In the genomic region with DNA sequence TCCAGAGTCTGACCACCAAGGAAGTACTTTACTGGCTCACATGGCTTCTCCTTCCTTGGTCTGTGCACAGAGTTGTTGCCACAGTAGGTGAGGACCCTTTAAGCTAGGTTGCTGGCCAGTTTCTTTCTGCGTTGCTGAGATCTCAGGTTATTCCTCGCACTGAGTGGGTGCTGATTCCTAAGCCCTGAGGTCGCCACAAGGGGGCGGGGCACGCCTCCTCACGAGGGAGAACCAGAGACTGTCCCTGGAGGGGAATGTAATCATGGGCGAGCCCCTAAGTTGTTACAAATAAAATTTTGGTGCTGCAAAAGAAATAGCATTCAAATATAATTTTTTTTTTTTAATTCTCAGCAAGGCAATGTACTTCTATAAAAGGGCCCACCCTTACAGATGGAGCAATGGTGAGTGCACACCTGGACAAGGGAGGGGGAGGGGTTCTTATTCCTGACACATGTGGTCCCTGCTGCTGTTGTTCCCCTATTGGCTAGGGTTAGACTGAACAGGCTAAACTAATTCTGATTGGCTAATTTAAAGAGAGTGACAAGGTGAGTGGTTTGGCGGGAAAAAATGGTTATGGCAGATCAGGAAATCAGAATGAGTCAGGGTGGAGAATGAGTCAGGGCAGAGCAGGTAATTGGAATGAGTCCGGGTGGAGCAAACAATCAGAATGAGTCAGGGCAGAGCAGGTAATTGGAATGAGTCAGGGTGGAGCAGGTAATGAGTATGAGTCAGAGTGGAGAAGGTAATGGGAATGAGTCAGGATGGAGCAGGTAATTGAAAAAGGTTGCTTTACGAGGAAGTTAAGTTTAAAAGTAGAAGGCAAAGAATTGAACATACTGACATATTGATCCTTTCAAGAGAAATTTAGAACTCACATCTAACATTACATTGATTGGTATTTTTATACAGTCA, we compare ENCODE assay signal across 12 cellular contexts.
A peak's percentile ranks its signal among the peaks of the same experiment; 100 is the strongest.
DNase-seq lines count a peak whose midpoint lies in the region; ATAC-seq and TF ChIP-seq lines count a peak whose summit lies in the region.
"Had no signal": no experiment of that assay in that cellular context is flagged by ENCODE, and none has a peak within 500 bp of the region (broad histone marks: within the 10 kb centered on the region; RNA-seq: fewer than 3 reads in every experiment).

No MANE protein-coding gene starts in this region.

- H3K4me1 Mint-ChIP-seq in activated naive CD8-positive, alpha-beta T cell (ENCODE audit: low read depth): peaks cover 12% of the 10 kb centered on the region
- H3K4me1 Mint-ChIP-seq in activated naive CD8-positive, alpha-beta T cell treated with anti-CD3 and anti-CD28 coated beads for 36 hours: peaks cover 6% of the 10 kb centered on the region

- no peaks in the 10 kb centered on the region for H3K9me3 Mint-ChIP-seq in activated naive CD8-positive, alpha-beta T cell (ENCODE audit: low read depth)
- H3K9me3 Mint-ChIP-seq in activated naive CD8-positive, alpha-beta T cell treated with anti-CD3 and anti-CD28 coated beads for 36 hours: peaks cover 12% of the 10 kb centered on the region

- no peaks in the 10 kb centered on the region for H3K4me1 ChIP-seq in transverse colon

- peaks cover 4% of the 10 kb centered on the region for H3K36me3 Mint-ChIP-seq in activated naive CD8-positive, alpha-beta T cell
- peaks cover 16% of the 10 kb centered on the region for H3K36me3 Mint-ChIP-seq in activated naive CD8-positive, alpha-beta T cell treated with anti-CD3 and anti-CD28 coated beads for 36 hours

- TF ChIP-seq CTCF in transverse colon (IDR thresholded peaks at IDR 0.05): no peak

- H3K4me3 Mint-ChIP-seq in activated naive CD8-positive, alpha-beta T cell: no peak overlapping the region
- no peak overlapping the region for H3K4me3 Mint-ChIP-seq in activated naive CD8-positive, alpha-beta T cell treated with anti-CD3 and anti-CD28 coated beads for 36 hours
- H3K4me3 Mint-ChIP-seq: dendritic cell treated with granulocyte-macrophage colony-stimulating factor and Interleukin-4, amounts not matched to agents 40 ng/mL and 50 ng/mL, for 4 days had no signal

- 64% methylated on average over 10 of the region's 10 CpGs; no CpG with 5 or more reads in 1 of the 2 donors for WGBS in transverse colon (ENCODE audit: low coverage in 1 of 2), 2 donors

- intact Hi-C loops in transverse colon (cut with DNase I; ENCODE audit: low total_unique reads): no loop called here

- TF ChIP-seq POLR2A in transverse colon (IDR thresholded peaks at IDR 0.05): no peak

- in situ Hi-C loops in transverse colon (cut with MboI; ENCODE audit: low pct_ligation_motif_present in 1 of 4, low pct_unique_long_range_greater_than_20kb in 1 of 4, low sequenced_read_pairs in 3 of 4): no loop called here

- peak overlapping the region in 3 of 4 donors; percentile 9 to 42 (median 28) for H3K27ac ChIP-seq in transverse colon
- H3K27ac ChIP-seq: neutrophil had no signal

- H3K36me3 ChIP-seq in transverse colon: no peaks in the 10 kb centered on the region
- H3K36me3 ChIP-seq: neutrophil had no signal

- DNase-seq in activated naive CD8-positive, alpha-beta T cell treated with anti-CD3 and anti-CD28 coated beads for 36 hours: no peak
- peak; percentile 25 for DNase-seq in RPMI8226
- DNase-seq in transverse colon: peak; percentile 30
- DNase-seq in NCI-H510A (lab: John Stamatoyannopoulos, UW): no peak
- DNase-seq in foreskin melanocyte: no peak
- DNase-seq in cerebellar nuclear complex (lab: John Stamatoyannopoulos, UW): no peak
- DNase-seq: IMR-90; NK-92 treated with Interleukin-12 subunit alpha and Interleukin-12 subunit beta, amount 100 ng/mL, for 24 hours had no signal

- H3K27me3 ChIP-seq in transverse colon: no peaks in the 10 kb centered on the region
- H3K27me3 ChIP-seq: neutrophil had no signal

- H3K4me3 ChIP-seq in transverse colon: no peak overlapping the region

- no peak for TF ChIP-seq EP300 in transverse colon (IDR thresholded peaks at IDR 0.05; ENCODE audit: low read depth)

- peak overlapping the region; percentile 41 for H3K27ac Mint-ChIP-seq in activated naive CD8-positive, alpha-beta T cell
- H3K27ac Mint-ChIP-seq in activated naive CD8-positive, alpha-beta T cell treated with anti-CD3 and anti-CD28 coated beads for 36 hours: no peak overlapping the region

- peak; percentile 98 for ATAC-seq in esophagus mucosa

- no peaks in the 10 kb centered on the region for H3K27me3 Mint-ChIP-seq in activated naive CD8-positive, alpha-beta T cell
- H3K27me3 Mint-ChIP-seq in activated naive CD8-positive, alpha-beta T cell treated with anti-CD3 and anti-CD28 coated beads for 36 hours: no peaks in the 10 kb centered on the region
- H3K27me3 Mint-ChIP-seq: dendritic cell treated with granulocyte-macrophage colony-stimulating factor and Interleukin-4, amounts not matched to agents 40 ng/mL and 50 ng/mL, for 4 days had no signal

- H3K9me3 ChIP-seq in transverse colon: no peaks in the 10 kb centered on the region
- H3K9me3 ChIP-seq: neutrophil had no signal

Comparison
In these comparisons a context has a peak if more than half of its experiments do, and no peak if none do; other contexts are left out.
1. DNase-seq: peak in RPMI8226 (single experiment) and transverse colon (single experiment); none in activated naive CD8-positive, alpha-beta T cell treated with anti-CD3 and anti-CD28 coated beads for 36 hours (single experiment), NCI-H510A (single experiment), foreskin melanocyte (single experiment) and cerebellar nuclear complex (0 of 2).